Comparison of ENCODE assay signal across 24 cellular contexts in genomic region chr14:87309557-87309956, GRCh38.
"Had no signal": no experiment of that assay in that cellular context is flagged by ENCODE, and none has a peak within 500 bp of the region (broad histone marks: within the 10 kb centered on the region; RNA-seq: fewer than 3 reads in every experiment).

No MANE protein-coding gene starts in this region.

- H3K36me3 ChIP-seq: colonic mucosa, esophagus muscularis mucosa, esophagus squamous epithelium, gastrocnemius medialis, gastroesophageal sphincter, heart left ventricle, heart right ventricle had no signal

- H3K27ac Mint-ChIP-seq: dendritic cell treated with granulocyte-macrophage colony-stimulating factor and Interleukin-4, amounts not matched to agents 40 ng/mL and 50 ng/mL, for 4 days; effector memory CD8-positive, alpha-beta T cell; endodermal cell had no signal

- H3K4me1 ChIP-seq: colonic mucosa, esophagus muscularis mucosa, esophagus squamous epithelium, gastrocnemius medialis, gastroesophageal sphincter, heart left ventricle, heart right ventricle had no signal

- H3K9me3 Mint-ChIP-seq: endodermal cell had no signal

- DNase-seq: colonic mucosa; cortex of kidney; dermis blood vessel endothelial cell; dorsolateral prefrontal cortex; effector CD4-positive, alpha-beta T cell; effector CD8-positive, alpha-beta T cell; effector memory CD4-positive, alpha-beta T cell; effector memory CD8-positive, alpha-beta T cell; endodermal cell; erythroblast; esophagus squamous epithelium; foreskin keratinocyte; foreskin melanocyte; gastrocnemius medialis; glutamatergic neuron; head of caudate nucleus; heart left ventricle; heart right ventricle had no signal

- H3K27ac ChIP-seq: colonic mucosa, coronary artery, dorsolateral prefrontal cortex, epithelial cell of prostate, esophagus muscularis mucosa, esophagus squamous epithelium, foreskin keratinocyte, gastrocnemius medialis, gastroesophageal sphincter, heart left ventricle, heart right ventricle had no signal

- ATAC-seq: effector memory CD8-positive, alpha-beta T cell; esophagus mucosa; foreskin keratinocyte; gastrocnemius medialis; gastroesophageal sphincter; heart left ventricle; heart right ventricle had no signal

- H3K9me3 ChIP-seq: colonic mucosa, esophagus muscularis mucosa, esophagus squamous epithelium, gastrocnemius medialis, gastroesophageal sphincter, heart left ventricle had no signal

- H3K4me3 ChIP-seq: colonic mucosa, coronary artery, dorsolateral prefrontal cortex, esophagus muscularis mucosa, esophagus squamous epithelium, gastrocnemius medialis, gastroesophageal sphincter, heart left ventricle, heart right ventricle had no signal

- H3K4me3 Mint-ChIP-seq: dendritic cell treated with granulocyte-macrophage colony-stimulating factor and Interleukin-4, amounts not matched to agents 40 ng/mL and 50 ng/mL, for 4 days; effector memory CD8-positive, alpha-beta T cell; endodermal cell had no signal

- H3K27me3 ChIP-seq: colonic mucosa, dorsolateral prefrontal cortex, esophagus muscularis mucosa, esophagus squamous epithelium, foreskin keratinocyte, gastrocnemius medialis, gastroesophageal sphincter, heart left ventricle, heart right ventricle had no signal

- H3K27me3 Mint-ChIP-seq: dendritic cell treated with granulocyte-macrophage colony-stimulating factor and Interleukin-4, amounts not matched to agents 40 ng/mL and 50 ng/mL, for 4 days; effector memory CD8-positive, alpha-beta T cell had no signal
